In genomic region chr1:165463978-165464377, GRCh38 we compare ENCODE assay signal across 21 cellular contexts. TPM values are rescaled to one million over a fixed set of nuclear protein-coding genes. Genes with fewer than 3 reads are reported as not detected.
"Had no signal": no experiment of that assay in that cellular context is flagged by ENCODE, and none has a peak within 500 bp of the region (broad histone marks: within the 10 kb centered on the region; RNA-seq: fewer than 3 reads in every experiment).

No MANE protein-coding gene starts in this region.

- DNase-seq: erythroblast; foreskin melanocyte; heart left ventricle; hippocampal formation; left colon; left ventricle myocardium superior; mesendoderm; naive B cell; occipital lobe; pancreas; right cardiac atrium; small intestine; stimulated activated CD4-positive, alpha-beta T cell treated with anti-CD3 and anti-CD28 coated beads, Interleukin-12 subunit alpha, Interleukin-12 subunit beta, amount 100 ng/mL, for 4 hours; stimulated activated naive CD4-positive, alpha-beta T cell treated with Interleukin-2 at 50 U/mL for 16 hours; trophoblast cell had no signal

- H3K36me3 Mint-ChIP-seq: naive B cell had no signal

- H3K4me3 Mint-ChIP-seq: dendritic cell treated with granulocyte-macrophage colony-stimulating factor and Interleukin-4, amounts not matched to agents 40 ng/mL and 50 ng/mL, for 4 days; naive B cell; nephron had no signal

- H3K4me1 Mint-ChIP-seq: naive B cell had no signal

- ATAC-seq: heart left ventricle, left colon, left ventricle myocardium superior, pancreas, right cardiac atrium had no signal

- H3K9me3 Mint-ChIP-seq: dendritic cell treated with granulocyte-macrophage colony-stimulating factor and Interleukin-4, amounts not matched to agents 40 ng/mL and 50 ng/mL, for 4 days; nephron had no signal

- H3K27ac Mint-ChIP-seq: dendritic cell treated with granulocyte-macrophage colony-stimulating factor and Interleukin-4, amounts not matched to agents 40 ng/mL and 50 ng/mL, for 4 days; naive B cell; nephron; progenitor cell of endocrine pancreas had no signal

RNA-seq across cellular contexts. Expression of gene RXRG, which starts 19.1 kb away (rescaled TPM):
- total RNA-seq: endothelial cell of umbilical vein, kidney epithelial cell, lung microvascular endothelial cell had no signal
